Comparison of ENCODE assay signal across 13 cellular contexts in genomic region chr4:141705747-141706377, GRCh38.
A peak's percentile ranks its signal among the peaks of the same experiment; 100 is the strongest.
DNase-seq lines count a peak whose midpoint lies in the region; ATAC-seq, FAIRE-seq and TF ChIP-seq lines count a peak whose summit lies in the region.
"Had no signal": no experiment of that assay in that cellular context is flagged by ENCODE, and none has a peak within 500 bp of the region (broad histone marks: within the 10 kb centered on the region; RNA-seq: fewer than 3 reads in every experiment).

No MANE protein-coding gene starts in this region.

- ATAC-seq in GM21528 (IDR thresholded peaks at IDR 0.05; ENCODE audit: low FRiP score, unreplicated experiment): peak; percentile 69
- ATAC-seq in HG03108 (IDR thresholded peaks at IDR 0.05; ENCODE audit: unreplicated experiment): peak; percentile 59
- no peak for ATAC-seq in activated CD8-positive, alpha-beta T cell treated with anti-CD3 and anti-CD28 coated beads for 36 hours
- ATAC-seq: activated CD8-positive, alpha-beta T cell treated with anti-CD3 and anti-CD28 coated beads, Interleukin-2, amount 10 ng/mL, durations not matched to agents 7 days and 5 days; body of pancreas had no signal

- H3K27ac Mint-ChIP-seq in activated CD8-positive, alpha-beta T cell treated with anti-CD3 and anti-CD28 coated beads for 36 hours: no peak overlapping the region
- H3K27ac Mint-ChIP-seq: activated CD8-positive, alpha-beta T cell treated with anti-CD3 and anti-CD28 coated beads, Interleukin-2, amount 10 ng/mL, durations not matched to agents 7 days and 5 days had no signal

- no peaks in the 10 kb centered on the region for H3K4me1 Mint-ChIP-seq in activated CD8-positive, alpha-beta T cell treated with anti-CD3 and anti-CD28 coated beads for 36 hours (ENCODE audit: low read depth)

- FAIRE-seq in GM18507 (lab: Jason Lieb, UNC): peak; percentile 59

- H3K9me3 Mint-ChIP-seq in activated CD8-positive, alpha-beta T cell treated with anti-CD3 and anti-CD28 coated beads for 36 hours: no peaks in the 10 kb centered on the region

- intact Hi-C loops in activated CD8-positive, alpha-beta T cell treated with anti-CD3 and anti-CD28 coated beads for 36 hours (cut with micrococcal nuclease): no loop called here

- peaks cover 1% of the 10 kb centered on the region for H3K27me3 Mint-ChIP-seq in activated CD8-positive, alpha-beta T cell treated with anti-CD3 and anti-CD28 coated beads for 36 hours

- DNase-seq in GM18507 (ENCODE audit: extremely low spot score, insufficient read length, low read depth) (peak; percentile 11), amniotic epithelial cell (ENCODE audit: low read depth) (peak; percentile 68), NCI-H1930 (lab: John Stamatoyannopoulos, UW) (no peak), SIG-M5 treated with dmso at 0.1 percent for 504 hours (lab: John Stamatoyannopoulos, UW; ENCODE audit: unreplicated experiment) (no peak), putamen (ENCODE audit: low spot score) (no peak)
- DNase-seq in activated CD8-positive, alpha-beta T cell treated with anti-CD3 and anti-CD28 coated beads for 36 hours: no peak
- DNase-seq: activated CD8-positive, alpha-beta T cell treated with anti-CD3 and anti-CD28 coated beads, Interleukin-2, amount 10 ng/mL, durations not matched to agents 7 days and 5 days; body of pancreas; C1 segment of cervical spinal cord; ovary; trophoblast cell had no signal

- H3K36me3 Mint-ChIP-seq in activated CD8-positive, alpha-beta T cell treated with anti-CD3 and anti-CD28 coated beads for 36 hours (ENCODE audit: low read depth): no peaks in the 10 kb centered on the region

- CTCF ChIA-PET in activated CD8-positive, alpha-beta T cell treated with anti-CD3 and anti-CD28 coated beads for 36 hours (lab: Charles Lee): no interaction called here

- H3K4me3 Mint-ChIP-seq in activated CD8-positive, alpha-beta T cell treated with anti-CD3 and anti-CD28 coated beads for 36 hours: no peak overlapping the region
- H3K4me3 Mint-ChIP-seq: activated CD8-positive, alpha-beta T cell treated with anti-CD3 and anti-CD28 coated beads, Interleukin-2, amount 10 ng/mL, durations not matched to agents 7 days and 5 days had no signal

- POLR2A ChIA-PET in activated CD8-positive, alpha-beta T cell treated with anti-CD3 and anti-CD28 coated beads for 36 hours (lab: Charles Lee): no interaction called here

- no peak for TF ChIP-seq CTCF in activated CD8-positive, alpha-beta T cell treated with anti-CD3 and anti-CD28 coated beads for 36 hours (IDR thresholded peaks at IDR 0.05)

Comparison
In these comparisons a context has a peak if more than half of its experiments do, and no peak if none do; other contexts are left out.
1. DNase-seq: peak in GM18507 (single experiment) and amniotic epithelial cell (single experiment); none in NCI-H1930 (0 of 2), activated CD8-positive, alpha-beta T cell treated with anti-CD3 and anti-CD28 coated beads for 36 hours (single experiment), SIG-M5 treated with dmso at 0.1 percent for 504 hours (single experiment) and putamen (single experiment).